In genomic region chr2:214482716-214483115, GRCh38 we compare ENCODE assay signal across 19 cellular contexts.
DNase-seq lines count a peak whose midpoint lies in the region; ATAC-seq, FAIRE-seq and TF ChIP-seq lines count a peak whose summit lies in the region.
"Had no signal": no experiment of that assay in that cellular context is flagged by ENCODE, and none has a peak within 500 bp of the region (broad histone marks: within the 10 kb centered on the region; RNA-seq: fewer than 3 reads in every experiment).

No MANE protein-coding gene starts in this region.

- in situ Hi-C loops in SK-MEL-5 (cut with HindIII; ENCODE audit: low pct_unique_long_range_greater_than_20kb, low sequenced_read_pairs) = no loop called here

- H3K36me3 ChIP-seq in right atrium auricular region = no peaks in the 10 kb centered on the region
- H3K36me3 ChIP-seq: BE2C had no signal

- POLR2A ChIA-PET in activated CD4-positive, alpha-beta T cell treated with anti-CD3 and anti-CD28 coated beads, Interleukin-2, amount 10 ng/mL, durations not matched to agents 7 days and 5 days (lab: Charles Lee) = no interaction called here

- no peaks in the 10 kb centered on the region for H3K4me1 Mint-ChIP-seq in activated CD4-positive, alpha-beta T cell treated with anti-CD3 and anti-CD28 coated beads, Interleukin-2, amount 10 ng/mL, durations not matched to agents 7 days and 5 days

- no peak for TF ChIP-seq CTCF in right atrium auricular region (IDR thresholded peaks at IDR 0.05)

- no peak for ATAC-seq in left ventricle myocardium superior
- ATAC-seq: Panc1 had no signal

- intact Hi-C loops in left ventricle myocardium superior (cut with micrococcal nuclease) = no loop called here

- H3K27ac ChIP-seq in right atrium auricular region = peak overlapping the region; percentile 4 to 88
- peak overlapping the region; percentile 39 for H3K27ac ChIP-seq in substantia nigra (ENCODE audit: low read depth, low read length, poor library complexity, severe bottlenecking)
- H3K27ac ChIP-seq: HL-60 had no signal

- no peaks in the 10 kb centered on the region for H3K9me3 ChIP-seq in right atrium auricular region
- H3K9me3 ChIP-seq: BE2C had no signal

- no peak overlapping the region for H3K27ac Mint-ChIP-seq in activated CD4-positive, alpha-beta T cell treated with anti-CD3 and anti-CD28 coated beads, Interleukin-2, amount 10 ng/mL, durations not matched to agents 7 days and 5 days
- H3K27ac Mint-ChIP-seq: CD4-positive, alpha-beta T cell had no signal

- no peaks in the 10 kb centered on the region for H3K36me3 Mint-ChIP-seq in activated CD4-positive, alpha-beta T cell treated with anti-CD3 and anti-CD28 coated beads, Interleukin-2, amount 10 ng/mL, durations not matched to agents 7 days and 5 days (ENCODE audit: low read depth)

- H3K27me3 Mint-ChIP-seq in activated CD4-positive, alpha-beta T cell treated with anti-CD3 and anti-CD28 coated beads, Interleukin-2, amount 10 ng/mL, durations not matched to agents 7 days and 5 days = no peaks in the 10 kb centered on the region
- H3K27me3 Mint-ChIP-seq: CD4-positive, alpha-beta T cell had no signal

- no peaks in the 10 kb centered on the region for H3K27me3 ChIP-seq in right atrium auricular region
- H3K27me3 ChIP-seq: BE2C had no signal

- no peak for DNase-seq in right atrium auricular region (ENCODE audit: low spot score)
- no peak for DNase-seq in left ventricle myocardium superior
- peak; percentile 22 for DNase-seq in SK-MEL-5 (ENCODE audit: low read depth, low spot score)
- DNase-seq in medulla oblongata (ENCODE audit: extremely low spot score) = peak; percentile 71
- DNase-seq in substantia nigra (lab: John Stamatoyannopoulos, UW) = peak in 27 of 49 donors; percentile 1 to 43 (median 15)
- DNase-seq in activated CD4-positive, alpha-beta T cell treated with anti-CD3 and anti-CD28 coated beads, Interleukin-2, amount 10 ng/mL, durations not matched to agents 7 days and 5 days = no peak
- no peak for DNase-seq in NOMO-1 treated with DMSO at 0.1 percent for 48 hours (lab: John Stamatoyannopoulos, UW; ENCODE audit: unreplicated experiment)
- DNase-seq in HTR-8/SVneo (ENCODE audit: insufficient read length, low spot score) = no peak
- DNase-seq: BE2C; Calu3; CD4-positive, alpha-beta T cell; DMS79; HCEC 1CT; NCI-H1105 treated with DMSO at 0.1 percent for 48 hours; NCI-H2081; NCI-H226; NCI-H82 had no signal

- H3K4me3 Mint-ChIP-seq in activated CD4-positive, alpha-beta T cell treated with anti-CD3 and anti-CD28 coated beads, Interleukin-2, amount 10 ng/mL, durations not matched to agents 7 days and 5 days = no peak overlapping the region
- H3K4me3 Mint-ChIP-seq: CD4-positive, alpha-beta T cell had no signal

- CTCF ChIA-PET in activated CD4-positive, alpha-beta T cell treated with anti-CD3 and anti-CD28 coated beads, Interleukin-2, amount 10 ng/mL, durations not matched to agents 7 days and 5 days (lab: Charles Lee) = no interaction called here

- no peaks in the 10 kb centered on the region for H3K9me3 Mint-ChIP-seq in activated CD4-positive, alpha-beta T cell treated with anti-CD3 and anti-CD28 coated beads, Interleukin-2, amount 10 ng/mL, durations not matched to agents 7 days and 5 days
- H3K9me3 Mint-ChIP-seq: CD4-positive, alpha-beta T cell had no signal

- FAIRE-seq in HTR-8/SVneo (lab: Jason Lieb, UNC) = no peak

- H3K4me3 ChIP-seq in right atrium auricular region = no peak overlapping the region

- peaks cover 0 to 20% of the 10 kb centered on the region in 2 donors for H3K4me1 ChIP-seq in right atrium auricular region

Comparison
In these comparisons a context has a peak if more than half of its experiments do, and no peak if none do; other contexts are left out.
1. DNase-seq: peak in SK-MEL-5 (single experiment), medulla oblongata (single experiment) and substantia nigra (27 of 49); none in right atrium auricular region (single experiment), left ventricle myocardium superior (single experiment), activated CD4-positive, alpha-beta T cell treated with anti-CD3 and anti-CD28 coated beads, Interleukin-2, amount 10 ng/mL, durations not matched to agents 7 days and 5 days (single experiment), NOMO-1 treated with DMSO at 0.1 percent for 48 hours (single experiment) and HTR-8/SVneo (single experiment).